ENCODE assay signal across 8 cellular contexts in genomic region chr9:85741875-85742629, GRCh38. TPM values are rescaled to one million over a fixed set of nuclear protein-coding genes. Genes with fewer than 3 reads are reported as not detected.
DNase-seq lines count a peak whose midpoint lies in the region; ATAC-seq and TF ChIP-seq lines count a peak whose summit lies in the region.

TSS of gene AGTPBP1 (minus strand) at chr9:85741954. CDS start at chr9:85712533, 29,421 bp downstream.

- peaks cover 37% of the 10 kb centered on the region for H3K79me2 ChIP-seq in SK-N-SH (ENCODE audit: insufficient read depth)

- 2% methylated on average over 15 of the region's 78 CpGs for WGBS in SK-N-SH (ENCODE audit: low lambda C conversion rate)

- H2AFZ ChIP-seq in SK-N-SH (ENCODE audit: low read depth): peak within 1 kb of the TSS; percentile 97

- peak within 1 kb of the TSS; percentile 97 for H3K4me2 ChIP-seq in SK-N-SH

- POLR2A ChIA-PET in SK-N-SH (lab: Yijun Ruan, JAX): no interaction called here

- no peaks in the 10 kb centered on the region for H3K9me3 Mint-ChIP-seq in HFFc6

- H3K27ac ChIP-seq in SK-N-SH (ENCODE audit: low read depth in 2 of 2, low read length in 1 of 2) (peak within 1 kb of the TSS; percentile 38 to 86; a peak in 3 of 4 replicates), temporal lobe (ENCODE audit: low read depth, low read length) (peak within 1 kb of the TSS; percentile 88)

- peak; percentile 96 for ATAC-seq in omental fat pad (ENCODE audit: low FRiP score)

- H3K36me3 ChIP-seq in SK-N-SH (replicated peaks in 1 of 2; ENCODE audit: control insufficient read depth in 1 of 2, insufficient read depth in 2 of 2, low read length in 1 of 2): no peaks in the 10 kb centered on the region

- no peaks in the 10 kb centered on the region for H3K27me3 ChIP-seq in SK-N-SH (ENCODE audit: insufficient read depth)

- no peaks in the 10 kb centered on the region for H3K9me2 ChIP-seq in SK-N-SH

- peak within 1 kb of the TSS; percentile 77 for H3K9ac ChIP-seq in SK-N-SH

- CTCF ChIA-PET in SK-N-SH (lab: Yijun Ruan, JAX): interaction anchor here (0.8 to 1.5 kb wide), 3 partner anchors 42 to 132 kb away, joined by 3 to 4 read pairs (median 4); no protein-coding TSS in a partner anchor

- peak within 1 kb of the TSS; percentile 94 for H3K4me3 Mint-ChIP-seq in HFFc6

- TF ChIP-seq CTCF in HFFc6 (IDR thresholded peaks at IDR 0.05): no peak; the same call in 1 of the 2 replicates
- TF ChIP-seq CTCF in NB4 (IDR thresholded peaks at IDR 0.05; ENCODE audit: low read depth, low read length): no peak
- no peak; the same call in 1 of the 2 replicates for TF ChIP-seq CTCF in SK-N-SH (IDR thresholded peaks at IDR 0.05)
- TF ChIP-seq CTCF in omental fat pad (IDR thresholded peaks at IDR 0.05): no peak

- no peaks in the 10 kb centered on the region for H3K9me3 ChIP-seq in SK-N-SH

- TF ChIP-seq EP300 in SK-N-SH (IDR thresholded peaks at IDR 0.05; ENCODE audit: borderline replicate concordance in 1 of 2, low read depth in 1 of 2, low read length in 1 of 2): no peak

- H4K20me1 ChIP-seq in SK-N-SH (ENCODE audit: insufficient read depth): no peaks in the 10 kb centered on the region

- peak within 1 kb of the TSS; percentile 68 for H3K27ac Mint-ChIP-seq in HFFc6

- no peak for TF ChIP-seq RAD21 in SK-N-SH (IDR thresholded peaks at IDR 0.05; ENCODE audit: low read length)

- H3K4me3 ChIP-seq in NB4 (ENCODE audit: low read depth, low read length): peak within 1 kb of the TSS; percentile 81
- peak within 1 kb of the TSS; percentile 95 to 97 for H3K4me3 ChIP-seq in SK-N-SH (ENCODE audit: low read depth in 2 of 2, low read length in 1 of 2)

- DNase-seq in GM04504 (ENCODE audit: low read depth) (peak; percentile 63), HFFc6 (peak; percentile 83), NB4 (ENCODE audit: low read depth) (peak; percentile 94), SK-N-SH (peak; percentile 96), globus pallidus (ENCODE audit: low spot score) (peak; percentile 93), omental fat pad (ENCODE audit: low spot score) (peak; percentile 84)
- DNase-seq in activated naive CD4-positive, alpha-beta T cell treated with anti-CD3 and anti-CD28 coated beads, Interleukin-2, amount 50 U/mL, for 16 hours: peak; percentile 99

- peaks cover 0 to 4% of the 10 kb centered on the region in 2 experiments; a peak in 1 of 4 replicates for H3K4me1 ChIP-seq in SK-N-SH (ENCODE audit: control insufficient read depth in 1 of 2, insufficient read depth in 2 of 2, low read depth in 1 of 2, low read length in 1 of 2)

- H3K27me3 Mint-ChIP-seq in HFFc6 (ENCODE audit: insufficient read depth): peaks cover 9% of the 10 kb centered on the region; the same call in 1 of the 2 replicates

- peaks cover 24% of the 10 kb centered on the region for H3K4me1 Mint-ChIP-seq in HFFc6 (ENCODE audit: low read depth)

- H3F3A ChIP-seq in SK-N-SH (replicated peaks; ENCODE audit: insufficient read depth): peaks cover 8% of the 10 kb centered on the region

- TF ChIP-seq POLR2A in NB4 (IDR thresholded peaks at IDR 0.05; ENCODE audit: extremely low read depth, insufficient read length): peak; percentile 22

- H3K36me3 Mint-ChIP-seq in HFFc6 (ENCODE audit: low read depth): no peaks in the 10 kb centered on the region

TF ChIP-seq in SK-N-SH, 30 proteins besides CTCF, POLR2A, EP300 and RAD21:
- no peak for TF ChIP-seq FOSL2 (IDR thresholded peaks at IDR 0.05; ENCODE audit: borderline replicate concordance, low read depth)
- peak; percentile 62 for TF ChIP-seq NRF1 (IDR thresholded peaks at IDR 0.05; ENCODE audit: low read depth, low read length)
- TF ChIP-seq POLR2AphosphoS5 (IDR thresholded peaks at IDR 0.05; ENCODE audit: low read depth, low read length): peak; percentile 58; the same call in 1 of the 2 replicates
- TF ChIP-seq TEAD4 (IDR thresholded peaks at IDR 0.05; ENCODE audit: borderline replicate concordance, insufficient read depth): no peak
- 0 out of 2 replicates have a peak, but pooled peaks have one; percentile 24 for TF ChIP-seq USF2 (IDR thresholded peaks at IDR 0.05; ENCODE audit: borderline replicate concordance, low read depth, low read length)
- TF ChIP-seq IRF3 (IDR thresholded peaks at IDR 0.05; ENCODE audit: low read depth, low read length): no peak
- TF ChIP-seq USF1 (IDR thresholded peaks at IDR 0.05; ENCODE audit: borderline replicate concordance, low read depth): peak; percentile 76
- no peak for TF ChIP-seq MEF2A (IDR thresholded peaks at IDR 0.05; ENCODE audit: borderline replicate concordance, low read depth)
- no peak for TF ChIP-seq YY1 (IDR thresholded peaks at IDR 0.05; ENCODE audit: low read depth)
- no peak for TF ChIP-seq GABPA (IDR thresholded peaks at IDR 0.05; ENCODE audit: low read depth)
- TF ChIP-seq MAX (IDR thresholded peaks at IDR 0.05; ENCODE audit: low read depth): peak; percentile 33
- peak; percentile 21; the same call in 1 of the 2 replicates for TF ChIP-seq PBX3 (IDR thresholded peaks at IDR 0.05)
- TF ChIP-seq ZBTB33 (IDR thresholded peaks at IDR 0.05; ENCODE audit: borderline replicate concordance, low read depth): no peak
- peak; percentile 68 for TF ChIP-seq CHD2 (IDR thresholded peaks at IDR 0.05; ENCODE audit: low read length, partially characterized antibody)
- TF ChIP-seq MXI1 (IDR thresholded peaks at IDR 0.05; ENCODE audit: low read depth, low read length): peak; percentile 71; the same call in 1 of the 2 replicates
- TF ChIP-seq TAF1 (IDR thresholded peaks at IDR 0.05; ENCODE audit: borderline replicate concordance, low read depth, low read length): 0 out of 2 replicates have a peak, but pooled peaks have one; percentile 13
- TF ChIP-seq GATA2 (CRISPR knock-in tag; IDR thresholded peaks at IDR 0.05): no peak

RNA-seq across cellular contexts. Expression of gene AGTPBP1, which starts in this region (rescaled TPM):
- 10 to 100 TPM in 2 of 6 experiments, 1 to 10 TPM in 4; 8.2 to 11.0 (median 9.5) TPM for total RNA-seq in HFFc6 (2021; fragmentation: NEBNext Ultra II Directional; extraction: Animal tissue kit (Norgen Biotek cat#: 25700))
- polyA plus RNA-seq in SK-N-SH (2012; rRNA removed): 3.8 and 4.3 TPM in 2 replicates
- 5.1 and 6.7 TPM in 2 replicates for polyA plus RNA-seq in SK-N-SH (2012; cell fraction: cytosol; rRNA removed)
- polyA plus RNA-seq in SK-N-SH (2012; cell fraction: nucleus; rRNA removed): 3.8 and 9.4 TPM in 2 replicates
- total RNA-seq in omental fat pad (10 to 100 TPM; 20.3 to 29.8 (median 22.3) TPM), temporal lobe (255 TPM)

Comparison
In these comparisons a context has a peak if more than half of its experiments do, and no peak if none do; other contexts are left out.
1. Peak in every context shown above with its lines: DNase-seq, ATAC-seq, H3K4me3 ChIP-seq and H3K27ac ChIP-seq.